8 cellular contexts compared by ENCODE assay signal in the genomic region with DNA sequence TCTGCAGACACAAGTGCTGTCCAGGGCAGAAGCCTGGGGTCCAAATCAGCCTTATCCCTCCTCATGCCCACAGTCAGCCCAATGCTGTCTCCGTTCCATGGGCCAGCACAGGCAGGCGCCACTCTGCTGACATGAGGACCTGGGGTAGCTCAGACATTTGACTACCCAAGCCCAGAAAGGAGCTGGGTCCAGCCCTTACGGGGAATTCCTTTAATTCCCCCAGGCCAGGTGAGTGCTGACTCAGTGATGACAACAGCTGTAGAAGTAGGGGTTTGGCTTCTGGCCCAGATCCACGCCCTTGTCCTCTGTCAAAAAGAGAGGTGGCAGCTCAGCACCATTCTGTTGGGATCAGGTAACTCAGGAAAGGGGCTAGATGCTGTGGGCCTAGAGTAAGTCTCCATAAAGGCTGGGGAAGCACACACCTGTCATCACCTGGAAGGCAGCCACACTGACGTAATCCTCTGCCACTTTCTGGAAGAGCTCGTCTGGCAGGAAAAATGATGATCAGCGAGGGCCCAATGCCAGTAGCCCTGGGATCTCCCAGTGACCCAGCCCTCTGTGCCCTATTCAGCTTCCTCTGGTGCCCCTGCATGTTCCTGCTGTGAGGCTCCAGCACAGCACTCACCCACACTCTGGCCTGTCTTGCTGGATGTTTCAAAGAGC. TPM values are rescaled to one million over a fixed set of nuclear protein-coding genes. Genes with fewer than 3 reads are reported as not detected.
DNase-seq lines count a peak whose midpoint lies in the region; ATAC-seq and TF ChIP-seq lines count a peak whose summit lies in the region.

No MANE protein-coding gene starts in this region.

- no peak for TF ChIP-seq CTCF in esophagus muscularis mucosa (IDR thresholded peaks at IDR 0.05)

- no peak for TF ChIP-seq POLR2A in esophagus muscularis mucosa (IDR thresholded peaks at IDR 0.05; ENCODE audit: low read depth)

- no peaks in the 10 kb centered on the region for H3K9me3 ChIP-seq in esophagus muscularis mucosa

- H3K4me1 ChIP-seq in esophagus muscularis mucosa, result peaks cover 55 to 63% (median 59%) of the 10 kb centered on the region in 4 donors

- ATAC-seq in GM18858 (IDR thresholded peaks at IDR 0.05; ENCODE audit: unreplicated experiment) (no peak), GM21367 (IDR thresholded peaks at IDR 0.05; ENCODE audit: unreplicated experiment) (no peak), HG02981 (IDR thresholded peaks at IDR 0.05; ENCODE audit: unreplicated experiment) (no peak)

- no peak for TF ChIP-seq EP300 in esophagus muscularis mucosa (IDR thresholded peaks at IDR 0.05)

- no peaks in the 10 kb centered on the region for H3K27me3 ChIP-seq in esophagus muscularis mucosa

- intact Hi-C loops in esophagus muscularis mucosa (cut with DNase I), result loop anchor here (10.0 kb wide), 1 partner anchor 187 kb away; no protein-coding TSS in a partner anchor

- H3K4me3 ChIP-seq in esophagus muscularis mucosa (peak overlapping the region in 1 of 4 donors; percentile 76), skin epidermis (peak overlapping the region in 4 of 7 experiments; percentile 60 to 90 (median 78))

- 53% methylated on average over 5 of the region's 7 CpGs for WGBS in esophagus muscularis mucosa

- H3K36me3 ChIP-seq in esophagus muscularis mucosa, result peaks cover 1 to 22% (median 20%) of the 10 kb centered on the region in 4 donors

- H3K27ac ChIP-seq in esophagus muscularis mucosa (replicated peaks in 1 of 4) (peak overlapping the region; percentile 52 to 90 (median 75)), skin epidermis (peak overlapping the region in 20 of 21 experiments; percentile 75 to 98 (median 93))

- DNase-seq in NCI-H748 (lab: John Stamatoyannopoulos, UW; ENCODE audit: unreplicated experiment) (peak; percentile 61), NCI-H748 treated with DMSO at 0.1 percent for 48 hours (lab: John Stamatoyannopoulos, UW) (no peak), NCI-H510A (lab: John Stamatoyannopoulos, UW) (peak; percentile 81), esophagus muscularis mucosa (ENCODE audit: extremely low spot score) (no peak)

RNA-seq across cellular contexts. Expression of gene RAB24, which starts 1.9 kb away (rescaled TPM):
- 10 to 100 TPM; 20.0 to 35.4 (median 31.1) TPM for total RNA-seq in esophagus muscularis mucosa

RNA-seq across cellular contexts. Expression of gene PRELID1, which starts 2.0 kb away (rescaled TPM):
- total RNA-seq in esophagus muscularis mucosa, result 10 to 100 TPM; 80.6 to 93.6 (median 88.2) TPM

RNA-seq across cellular contexts. Expression of gene MXD3, which starts 10.1 kb away (rescaled TPM):
- total RNA-seq in esophagus muscularis mucosa, result 10 to 100 TPM in 1 of 4 donors, 1 to 10 TPM in 3; 2.5 to 11.2 (median 7.9) TPM

RNA-seq across cellular contexts. Expression of gene LMAN2, which starts 49.8 kb away (rescaled TPM):
- total RNA-seq in esophagus muscularis mucosa, result 100 to 1,000 TPM in 3 of 4 donors, 10 to 100 TPM in 1; 95.1 to 168 (median 128) TPM

RNA-seq across cellular contexts. Expression of gene RGS14, which starts 56.1 kb away (rescaled TPM):
- 10 to 100 TPM in 2 of 4 donors, 1 to 10 TPM in 2; 3.7 to 18.3 (median 11.9) TPM for total RNA-seq in esophagus muscularis mucosa

Comparison
In these comparisons a context has a peak if more than half of its experiments do, and no peak if none do; other contexts are left out.
1. DNase-seq: peak in NCI-H748 (single experiment) and NCI-H510A (single experiment); none in NCI-H748 treated with DMSO at 0.1 percent for 48 hours (single experiment) and esophagus muscularis mucosa (single experiment).